Comparison of ENCODE assay signal across 14 cellular contexts in the genomic region with DNA sequence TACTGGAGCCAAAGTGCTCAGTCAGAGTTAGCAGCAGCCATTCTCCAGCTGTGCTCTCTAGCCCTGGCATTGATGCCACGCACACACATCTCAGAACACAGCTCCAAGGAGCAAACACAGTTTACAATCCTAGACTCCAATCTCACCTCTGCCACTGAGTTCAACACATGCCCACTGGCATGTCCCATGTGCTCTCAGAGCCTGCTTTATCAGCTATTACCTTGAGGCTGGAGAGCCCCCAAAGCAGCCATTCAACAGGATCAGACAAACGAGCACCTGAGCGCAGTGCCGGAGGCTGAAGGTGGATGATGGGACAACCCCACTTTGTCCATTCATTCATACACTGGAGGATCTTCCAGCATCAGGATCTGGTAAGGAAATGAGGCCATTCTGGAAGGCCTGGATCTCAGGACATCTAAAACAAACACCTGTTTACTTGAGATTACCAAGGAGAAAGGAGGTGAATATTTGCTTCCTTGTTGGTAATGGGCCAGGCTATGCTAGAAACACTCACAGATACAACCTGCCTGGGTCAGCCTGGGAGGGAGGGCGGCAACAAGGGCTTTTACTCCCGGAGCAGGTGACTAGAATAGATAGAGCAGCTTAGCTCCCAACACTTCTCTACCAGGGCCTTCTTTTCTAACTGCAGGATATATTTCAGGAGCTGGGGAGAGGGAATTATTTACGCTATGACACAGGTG. TPM values are rescaled to one million over a fixed set of nuclear protein-coding genes. Genes with fewer than 3 reads are reported as not detected.
DNase-seq lines count a peak whose midpoint lies in the region; ATAC-seq and TF ChIP-seq lines count a peak whose summit lies in the region.
"Had no signal": no experiment of that assay in that cellular context is flagged by ENCODE, and none has a peak within 500 bp of the region (broad histone marks: within the 10 kb centered on the region; RNA-seq: fewer than 3 reads in every experiment).

No MANE protein-coding gene starts in this region.

- H3K4me3 Mint-ChIP-seq in activated CD8-positive, alpha-beta memory T cell treated with anti-CD3 and anti-CD28 coated beads, Interleukin-2, amount 10 ng/mL, durations not matched to agents 7 days and 5 days = no peak overlapping the region
- H3K4me3 Mint-ChIP-seq in T-cell = peak overlapping the region in 1 of 3 donors; percentile 46
- no peak overlapping the region for H3K4me3 Mint-ChIP-seq in stimulated activated naive B cell treated with anti-CD40 and anti-IgM and Interleukin-4, amounts not matched to agents 10 μg/mL and 1 μg/mL and 100 μg/mL, for 72 hours
- H3K4me3 Mint-ChIP-seq in chondrocyte (ENCODE audit: unreplicated experiment) = no peak overlapping the region
- no peak overlapping the region for H3K4me3 Mint-ChIP-seq in osteocyte (ENCODE audit: unreplicated experiment)
- H3K4me3 Mint-ChIP-seq: dendritic cell treated with granulocyte-macrophage colony-stimulating factor and Interleukin-4, amounts not matched to agents 40 ng/mL and 50 ng/mL, for 4 days had no signal

- H3K9me3 Mint-ChIP-seq in activated CD8-positive, alpha-beta memory T cell treated with anti-CD3 and anti-CD28 coated beads, Interleukin-2, amount 10 ng/mL, durations not matched to agents 7 days and 5 days (ENCODE audit: low read depth) = no peaks in the 10 kb centered on the region
- H3K9me3 Mint-ChIP-seq in T-cell (no peaks in the 10 kb centered on the region), chondrocyte (ENCODE audit: low read depth) (no peaks in the 10 kb centered on the region), osteocyte (ENCODE audit: unreplicated experiment) (no peaks in the 10 kb centered on the region)
- H3K9me3 Mint-ChIP-seq in stimulated activated naive B cell treated with anti-CD40 and anti-IgM and Interleukin-4, amounts not matched to agents 10 μg/mL and 1 μg/mL and 100 μg/mL, for 72 hours = no peaks in the 10 kb centered on the region
- H3K9me3 Mint-ChIP-seq: dendritic cell treated with granulocyte-macrophage colony-stimulating factor and Interleukin-4, amounts not matched to agents 40 ng/mL and 50 ng/mL, for 4 days had no signal

- no peak for DNase-seq in activated CD8-positive, alpha-beta memory T cell treated with anti-CD3 and anti-CD28 coated beads, Interleukin-2, amount 10 ng/mL, durations not matched to agents 7 days and 5 days
- DNase-seq in activated CD8-positive, alpha-beta memory T cell treated with anti-CD3 and anti-CD28 coated beads, Interleukin-2, amount 50 U/mL, for 4 hours = no peak
- no peak for DNase-seq in T-cell
- no peak for DNase-seq in stimulated activated naive B cell treated with anti-CD40 and anti-IgM and Interleukin-4, amounts not matched to agents 10 μg/mL and 1 μg/mL and 100 μg/mL, for 72 hours
- DNase-seq in D341Med (ENCODE audit: low spot score) = no peak
- DNase-seq in chondrocyte (ENCODE audit: low spot score) = no peak
- no peak for DNase-seq in osteocyte (ENCODE audit: extremely low spot score, unreplicated experiment)
- DNase-seq: ACHN, HCEC 1CT, NCI-H2029, SHP77, small intestine had no signal

- ATAC-seq in activated CD8-positive, alpha-beta memory T cell treated with anti-CD3 and anti-CD28 coated beads, Interleukin-2, amount 10 ng/mL, durations not matched to agents 7 days and 5 days = peak; percentile 28
- ATAC-seq in T-cell (replicated peaks in 1 of 4) = peak in 3 of 4 experiments; percentile 29 to 41 (median 39)
- ATAC-seq in esophagus mucosa = peak; percentile 26
- no peak for ATAC-seq in stimulated activated naive B cell treated with anti-CD40 and anti-IgM and Interleukin-4, amounts not matched to agents 10 μg/mL and 1 μg/mL and 100 μg/mL, for 72 hours (replicated peaks)

- POLR2A ChIA-PET in T-cell (lab: Charles Lee) = interaction anchor here in 1 of 2 donors (0.5 kb wide), 1 partner anchor 449 kb away, joined by 4 read pairs; no protein-coding TSS in a partner anchor

- H3K27ac Mint-ChIP-seq in activated CD8-positive, alpha-beta memory T cell treated with anti-CD3 and anti-CD28 coated beads, Interleukin-2, amount 10 ng/mL, durations not matched to agents 7 days and 5 days = peak overlapping the region; percentile 72
- H3K27ac Mint-ChIP-seq in T-cell (peak overlapping the region; percentile 86 to 93), chondrocyte (ENCODE audit: unreplicated experiment) (no peak overlapping the region), osteocyte (ENCODE audit: unreplicated experiment) (no peak overlapping the region)
- H3K27ac Mint-ChIP-seq in stimulated activated naive B cell treated with anti-CD40 and anti-IgM and Interleukin-4, amounts not matched to agents 10 μg/mL and 1 μg/mL and 100 μg/mL, for 72 hours = peak overlapping the region; percentile 26
- H3K27ac Mint-ChIP-seq: dendritic cell treated with granulocyte-macrophage colony-stimulating factor and Interleukin-4, amounts not matched to agents 40 ng/mL and 50 ng/mL, for 4 days had no signal

- H3K36me3 Mint-ChIP-seq in activated CD8-positive, alpha-beta memory T cell treated with anti-CD3 and anti-CD28 coated beads, Interleukin-2, amount 10 ng/mL, durations not matched to agents 7 days and 5 days = peaks cover 10% of the 10 kb centered on the region
- peaks cover 12% of the 10 kb centered on the region for H3K36me3 Mint-ChIP-seq in T-cell
- peaks cover 7 to 30% of the 10 kb centered on the region in 2 donors for H3K36me3 Mint-ChIP-seq in stimulated activated naive B cell treated with anti-CD40 and anti-IgM and Interleukin-4, amounts not matched to agents 10 μg/mL and 1 μg/mL and 100 μg/mL, for 72 hours
- H3K36me3 Mint-ChIP-seq in chondrocyte (ENCODE audit: low read depth) = no peaks in the 10 kb centered on the region
- peaks cover 6% of the 10 kb centered on the region for H3K36me3 Mint-ChIP-seq in osteocyte (ENCODE audit: unreplicated experiment)

- CTCF ChIA-PET in activated CD8-positive, alpha-beta memory T cell treated with anti-CD3 and anti-CD28 coated beads, Interleukin-2, amount 10 ng/mL, durations not matched to agents 7 days and 5 days (lab: Charles Lee) = interaction anchor here (0.7 to 3.4 kb wide), 7 partner anchors 13 to 113 kb away, joined by 3 to 21 read pairs (median 3); partner anchors contain the start of gene GFOD2
- CTCF ChIA-PET in T-cell (lab: Charles Lee) = interaction anchor here (0.6 to 0.8 kb wide), 2 partner anchors 86 to 267 kb away, joined by 3 read pairs; no protein-coding TSS in a partner anchor

- TF ChIP-seq CTCF in chondrocyte (IDR thresholded peaks at IDR 0.05) (no peak), osteocyte (IDR thresholded peaks at IDR 0.05) (no peak)

- H3K4me1 Mint-ChIP-seq in activated CD8-positive, alpha-beta memory T cell treated with anti-CD3 and anti-CD28 coated beads, Interleukin-2, amount 10 ng/mL, durations not matched to agents 7 days and 5 days = peaks cover 24% of the 10 kb centered on the region
- H3K4me1 Mint-ChIP-seq in T-cell (peaks cover 37 to 41% (median 41%) of the 10 kb centered on the region in 3 donors), chondrocyte (ENCODE audit: low read depth) (no peaks in the 10 kb centered on the region), osteocyte (ENCODE audit: unreplicated experiment) (no peaks in the 10 kb centered on the region)
- H3K4me1 Mint-ChIP-seq in stimulated activated naive B cell treated with anti-CD40 and anti-IgM and Interleukin-4, amounts not matched to agents 10 μg/mL and 1 μg/mL and 100 μg/mL, for 72 hours = peaks cover 20 to 39% of the 10 kb centered on the region in 2 donors

- H3K27me3 Mint-ChIP-seq in activated CD8-positive, alpha-beta memory T cell treated with anti-CD3 and anti-CD28 coated beads, Interleukin-2, amount 10 ng/mL, durations not matched to agents 7 days and 5 days = no peaks in the 10 kb centered on the region
- H3K27me3 Mint-ChIP-seq in T-cell = no peaks in the 10 kb centered on the region
- H3K27me3 Mint-ChIP-seq in stimulated activated naive B cell treated with anti-CD40 and anti-IgM and Interleukin-4, amounts not matched to agents 10 μg/mL and 1 μg/mL and 100 μg/mL, for 72 hours = no peaks in the 10 kb centered on the region
- H3K27me3 Mint-ChIP-seq in chondrocyte (ENCODE audit: low read depth) = no peaks in the 10 kb centered on the region
- H3K27me3 Mint-ChIP-seq in osteocyte (ENCODE audit: unreplicated experiment) = no peaks in the 10 kb centered on the region
- H3K27me3 Mint-ChIP-seq: dendritic cell treated with granulocyte-macrophage colony-stimulating factor and Interleukin-4, amounts not matched to agents 40 ng/mL and 50 ng/mL, for 4 days had no signal

RNA-seq across cellular contexts. Expression of gene RANBP10, which starts 25.4 kb away (rescaled TPM):
- 10 to 100 TPM; 21.2 to 23.7 TPM for total RNA-seq in activated CD8-positive, alpha-beta memory T cell treated with anti-CD3 and anti-CD28 coated beads, Interleukin-2, amount 10 ng/mL, durations not matched to agents 7 days and 5 days
- total RNA-seq in T-cell (10 to 100 TPM; 21.9 to 29.3 (median 24.5) TPM), esophagus mucosa (20.1 TPM), chondrocyte (13.4 to 16.8 TPM (median 14.4 TPM) in 3 replicates), osteocyte (18.9 and 19.5 TPM in 2 replicates)

RNA-seq across cellular contexts. Expression of gene TSNAXIP1, which starts 25.7 kb away (rescaled TPM):
- total RNA-seq in activated CD8-positive, alpha-beta memory T cell treated with anti-CD3 and anti-CD28 coated beads, Interleukin-2, amount 10 ng/mL, durations not matched to agents 7 days and 5 days = under 1 TPM; 0.12 to 0.45 TPM
- total RNA-seq in T-cell (under 1 TPM; 0.30 to 0.45 (median 0.37) TPM), esophagus mucosa (0.40 TPM), chondrocyte (1.8 to 3.1 TPM (median 2.3 TPM) in 3 replicates), osteocyte (3.6 and 4.1 TPM in 2 replicates)

Comparison
In these comparisons a context has a peak if more than half of its experiments do, and no peak if none do; other contexts are left out.
1. ATAC-seq: peak in activated CD8-positive, alpha-beta memory T cell treated with anti-CD3 and anti-CD28 coated beads, Interleukin-2, amount 10 ng/mL, durations not matched to agents 7 days and 5 days (single experiment), T-cell (3 of 4) and esophagus mucosa (single experiment); none in stimulated activated naive B cell treated with anti-CD40 and anti-IgM and Interleukin-4, amounts not matched to agents 10 μg/mL and 1 μg/mL and 100 μg/mL, for 72 hours (0 of 2).
2. H3K27ac Mint-ChIP-seq: peak in activated CD8-positive, alpha-beta memory T cell treated with anti-CD3 and anti-CD28 coated beads, Interleukin-2, amount 10 ng/mL, durations not matched to agents 7 days and 5 days (single experiment), T-cell (2 of 2) and stimulated activated naive B cell treated with anti-CD40 and anti-IgM and Interleukin-4, amounts not matched to agents 10 μg/mL and 1 μg/mL and 100 μg/mL, for 72 hours (single experiment); none in chondrocyte (single experiment) and osteocyte (single experiment).